21 cellular contexts compared by ENCODE assay signal in the genomic region with DNA sequence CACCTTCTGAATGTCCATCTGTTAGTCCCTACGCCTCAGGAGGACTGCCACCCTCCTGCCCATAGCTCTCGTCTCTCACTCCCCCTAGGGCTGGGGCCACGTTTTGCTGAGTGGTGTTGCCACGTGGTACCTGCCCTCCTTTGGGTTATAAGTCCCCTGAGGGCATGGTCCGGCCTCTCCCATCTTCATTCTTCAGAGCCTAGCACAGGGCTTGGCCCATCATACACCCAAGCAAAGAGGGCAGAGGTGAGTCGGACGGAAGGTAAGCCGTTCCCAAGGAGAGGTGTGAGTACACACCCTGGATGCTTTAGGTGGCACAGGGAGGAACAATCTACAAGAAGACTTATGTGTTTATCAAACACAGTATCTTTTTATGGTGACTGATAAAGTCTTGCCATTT. TPM values are rescaled to one million over a fixed set of nuclear protein-coding genes. Genes with fewer than 3 reads are reported as not detected.
DNase-seq lines count a peak whose midpoint lies in the region; ATAC-seq, FAIRE-seq and TF ChIP-seq lines count a peak whose summit lies in the region.
"Had no signal": no experiment of that assay in that cellular context is flagged by ENCODE, and none has a peak within 500 bp of the region (broad histone marks: within the 10 kb centered on the region; RNA-seq: fewer than 3 reads in every experiment).

No MANE protein-coding gene starts in this region.

- peaks cover 16% of the 10 kb centered on the region for H3K27me3 Mint-ChIP-seq in neural crest cell (ENCODE audit: low read depth)

- 21 to 52% (median 52%) methylated on average over 8 of the region's 8 CpGs for WGBS in small intestine, 3 donors
- 68 to 85% (median 83%) methylated on average over 8 of the region's 8 CpGs for WGBS in spleen, 5 donors

- no peaks in the 10 kb centered on the region for H3K9me3 ChIP-seq in Peyer's patch
- H3K9me3 ChIP-seq in small intestine (ENCODE audit: control insufficient read depth, low read depth) = no peaks in the 10 kb centered on the region
- no peaks in the 10 kb centered on the region for H3K9me3 ChIP-seq in spleen
- no peaks in the 10 kb centered on the region for H3K9me3 ChIP-seq in left lung
- H3K9me3 ChIP-seq: A549 had no signal

- TF ChIP-seq POLR2A in Peyer's patch (IDR thresholded peaks at IDR 0.05) (no peak), spleen (IDR thresholded peaks at IDR 0.05) (no peak)

- H3K27me3 ChIP-seq in Peyer's patch (no peaks in the 10 kb centered on the region), dorsolateral prefrontal cortex (no peaks in the 10 kb centered on the region), small intestine (ENCODE audit: control insufficient read depth in 2 of 2, insufficient read depth in 2 of 2, low read length in 2 of 2) (no peaks in the 10 kb centered on the region), spleen (replicated peaks in 1 of 7) (no peaks in the 10 kb centered on the region), left lung (peaks cover 0 to 12% of the 10 kb centered on the region in 2 donors)

- no peak for FAIRE-seq in small intestine (lab: Jason Lieb, UNC)
- FAIRE-seq: A549, HepG2 had no signal

- peaks cover 19% of the 10 kb centered on the region for H3K4me1 Mint-ChIP-seq in neural crest cell
- H3K4me1 Mint-ChIP-seq: CD4-positive, alpha-beta memory T cell had no signal

- H3K27ac Mint-ChIP-seq in neural crest cell (ENCODE audit: unreplicated experiment) = peak overlapping the region; percentile 88
- H3K27ac Mint-ChIP-seq: CD4-positive, alpha-beta memory T cell; H9 had no signal

- TF ChIP-seq CTCF in Peyer's patch (IDR thresholded peaks at IDR 0.05) (peak in 2 of 6 experiments; percentile 5 to 27), dorsolateral prefrontal cortex (IDR thresholded peaks at IDR 0.05 in 54 of 56, conservative IDR thresholded peaks at IDR 0.05 in 2 of 56; ENCODE audit: low read depth in 1 of 56, partially characterized antibody in 56 of 56) (no peak), neural crest cell (conservative IDR thresholded peaks at IDR 0.05) (no peak), GM13976 (IDR thresholded peaks at IDR 0.05; ENCODE audit: borderline replicate concordance, control extremely low read depth, extremely low read depth, insufficient read depth, missing control alignments) (no peak), spleen (IDR thresholded peaks at IDR 0.05 in 8 of 11, conservative IDR thresholded peaks at IDR 0.05 in 3 of 11) (no peak), left lung (IDR thresholded peaks at IDR 0.05) (no peak)

- H3K36me3 ChIP-seq in Peyer's patch (no peaks in the 10 kb centered on the region), small intestine (ENCODE audit: control insufficient read depth in 2 of 2, insufficient read depth in 2 of 2, low read length in 2 of 2) (no peaks in the 10 kb centered on the region), spleen (peaks cover 0 to 22% (median 0%) of the 10 kb centered on the region in 6 donors), left lung (peaks cover 0 to 4% of the 10 kb centered on the region in 2 donors)

- intact Hi-C loops in dorsolateral prefrontal cortex (cut with DNase I) (no loop called here), spleen (cut with DNase I; ENCODE audit: low total_unique reads) (no loop called here), left lung (cut with DNase I) (no loop called here)

- H3K36me3 Mint-ChIP-seq in neural crest cell (ENCODE audit: low read depth) = no peaks in the 10 kb centered on the region
- H3K36me3 Mint-ChIP-seq: CD4-positive, alpha-beta memory T cell had no signal

- no peak overlapping the region for H3K4me3 ChIP-seq in Peyer's patch
- no peak overlapping the region for H3K4me3 ChIP-seq in dorsolateral prefrontal cortex
- H3K4me3 ChIP-seq in small intestine (ENCODE audit: low read depth in 1 of 2, low read length in 2 of 2) = no peak overlapping the region
- no peak overlapping the region for H3K4me3 ChIP-seq in spleen
- H3K4me3 ChIP-seq in left lung = no peak overlapping the region
- H3K4me3 ChIP-seq: A549 had no signal

- in situ Hi-C loops in GM13976 (cut with MboI; ENCODE audit: low sequenced_read_pairs, unreplicated experiment) = no loop called here

- no peak overlapping the region for H3K4me3 Mint-ChIP-seq in neural crest cell
- H3K4me3 Mint-ChIP-seq: CD4-positive, alpha-beta memory T cell; H9 had no signal

- H3K4me1 ChIP-seq in Peyer's patch = peaks cover 0 to 18% (median 2%) of the 10 kb centered on the region in 4 donors
- H3K4me1 ChIP-seq in small intestine (ENCODE audit: control insufficient read depth in 2 of 2, insufficient read depth in 1 of 2, low read depth in 1 of 2, low read length in 1 of 2) = no peaks in the 10 kb centered on the region
- H3K4me1 ChIP-seq in spleen = peaks cover 0 to 7% (median 0%) of the 10 kb centered on the region in 6 donors
- peaks cover 0 to 5% of the 10 kb centered on the region in 2 donors for H3K4me1 ChIP-seq in left lung
- H3K4me1 ChIP-seq: A549 had no signal

- DNase-seq in Peyer's patch = peak in 2 of 3 donors; percentile 83 to 89
- DNase-seq in dorsolateral prefrontal cortex = no peak
- no peak for DNase-seq in neural crest cell (ENCODE audit: low read depth, low spot score)
- peak; percentile 85 for DNase-seq in small intestine
- DNase-seq in GM13976 (ENCODE audit: low spot score) = no peak
- DNase-seq in spleen = no peak
- DNase-seq in left lung = no peak
- no peak for DNase-seq in NCI-H2171 (lab: John Stamatoyannopoulos, UW)
- DNase-seq: Calu3; CD4-positive, alpha-beta memory T cell; GF-D8; H9; KBM-7; NCI-H1436; NCI-H2029; NCI-H2171 treated with DMSO at 0.1 percent for 48 hours; NCI-H446; NK-92 treated with Interleukin-12 subunit alpha and Interleukin-12 subunit beta, amount 100 ng/mL, for 24 hours; Right ventricle myocardium superior had no signal

- peak overlapping the region in 3 of 4 donors; percentile 51 to 90 (median 74) for H3K27ac ChIP-seq in Peyer's patch
- H3K27ac ChIP-seq in dorsolateral prefrontal cortex = peak overlapping the region in 49 of 59 donors; percentile 12 to 99 (median 93)
- no peak overlapping the region for H3K27ac ChIP-seq in small intestine (ENCODE audit: low read depth in 1 of 2, low read length in 1 of 2)
- H3K27ac ChIP-seq in spleen = no peak overlapping the region
- no peak overlapping the region for H3K27ac ChIP-seq in left lung
- H3K27ac ChIP-seq: A549 had no signal

- ATAC-seq in left lung = no peak
- ATAC-seq: A549, HepG2 had no signal

- no peaks in the 10 kb centered on the region for H3K9me3 Mint-ChIP-seq in neural crest cell
- H3K9me3 Mint-ChIP-seq: CD4-positive, alpha-beta memory T cell; H9 had no signal

RNA-seq across cellular contexts. Expression of a gene that starts 10.9 kb away (rescaled TPM):
- total RNA-seq in Peyer's patch (100 to 1,000 TPM in 1 of 4 donors, 10 to 100 TPM in 3; 29.7 to 191 (median 57.9) TPM), dorsolateral prefrontal cortex (100 to 1,000 TPM in 75 of 120 experiments, 10 to 100 TPM in 45; 50.7 to 418 (median 112) TPM), neural crest cell (0.16 and 0.20 TPM in 2 replicates), spleen (10 to 100 TPM in 5 of 7 donors, 1 to 10 TPM in 2; 8.7 to 63.6 (median 30.7) TPM), left lung (10 to 100 TPM in 1 of 2 donors, 1 to 10 TPM in 1; 2.2 to 35.4 TPM)
- polyA plus RNA-seq in small intestine (under 1 TPM in 2 of 3 donors, not detected in 1; 0.28 to 0.54 TPM), spleen (1 to 10 TPM in 2 of 3 donors, under 1 TPM in 1; 0.50 to 3.5 (median 3.3) TPM)
- total RNA-seq: HepG2 had no signal
- polyA plus RNA-seq: CD4-positive, alpha-beta memory T cell; HepG2 had no signal

RNA-seq across cellular contexts. Expression of a gene that starts 54.5 kb away (rescaled TPM):
- total RNA-seq in Peyer's patch (100 to 1,000 TPM; 106 to 277 (median 175) TPM), dorsolateral prefrontal cortex (100 to 1,000 TPM in 9 of 120 experiments, 10 to 100 TPM in 111; 48.8 to 115 (median 83.6) TPM), neural crest cell (47.2 and 58.6 TPM in 2 replicates), spleen (100 to 1,000 TPM in 3 of 7 donors, 10 to 100 TPM in 4; 82.9 to 132 (median 84.0) TPM), left lung (100 to 1,000 TPM in 1 of 2 donors, 10 to 100 TPM in 1; 87.7 to 110 TPM)
- polyA plus RNA-seq in small intestine (100 to 1,000 TPM; 184 to 380 (median 263) TPM), spleen (10 to 100 TPM; 49.1 to 85.0 (median 75.4) TPM)

Comparison
In these comparisons a context has a peak if more than half of its experiments do, and no peak if none do; other contexts are left out.
1. DNase-seq: peak in Peyer's patch (2 of 3) and small intestine (single experiment); none in dorsolateral prefrontal cortex (0 of 10), neural crest cell (single experiment), GM13976 (single experiment), spleen (single experiment), left lung (0 of 2) and NCI-H2171 (single experiment).
2. H3K27ac ChIP-seq: peak in Peyer's patch (3 of 4) and dorsolateral prefrontal cortex (49 of 59); none in small intestine (0 of 2), spleen (0 of 8) and left lung (0 of 2).